Comparison of ENCODE assay signal across 11 cellular contexts in genomic region chr1:15337656-15338402, GRCh38.
DNase-seq lines count a peak whose midpoint lies in the region; ATAC-seq and TF ChIP-seq lines count a peak whose summit lies in the region.
"Had no signal": no experiment of that assay in that cellular context is flagged by ENCODE, and none has a peak within 500 bp of the region (broad histone marks: within the 10 kb centered on the region; RNA-seq: fewer than 3 reads in every experiment).

No MANE protein-coding gene starts in this region.

- peak overlapping the region; percentile 28 to 88 (median 76) for H3K27ac ChIP-seq in heart left ventricle
- no peak overlapping the region for H3K27ac ChIP-seq in mesenchymal stem cell (ENCODE audit: low read length, poor library complexity, severe bottlenecking)
- H3K27ac ChIP-seq: BLaER1 treated with 17β-estradiol and CSF1 and Interleukin-3, amounts not matched to agents 10 nM and 100 nM had no signal

- H3K4me1 ChIP-seq in heart left ventricle (peaks cover 0 to 40% (median 14%) of the 10 kb centered on the region in 12 donors), mesenchymal stem cell (ENCODE audit: control insufficient read depth, insufficient read depth, low read depth, low read length) (peaks cover 13% of the 10 kb centered on the region)

- H3K23ac ChIP-seq in mesenchymal stem cell (ENCODE audit: low read length in 2 of 2) = no peak overlapping the region

- H3K18ac ChIP-seq in mesenchymal stem cell (ENCODE audit: low read depth in 1 of 2, low read length in 2 of 2) = peak overlapping the region; percentile 64 to 80

- no peak overlapping the region for H2BK15ac ChIP-seq in mesenchymal stem cell (ENCODE audit: low read depth, poor library complexity, severe bottlenecking)

- no peak for TF ChIP-seq POLR2A in heart left ventricle (IDR thresholded peaks at IDR 0.05)

- 30 to 48% (median 42%) methylated on average over 17 of the region's 17 CpGs for WGBS in heart left ventricle, 4 donors
- 20% methylated on average over 17 of the region's 17 CpGs for WGBS in mesenchymal stem cell

- TF ChIP-seq CTCF in heart left ventricle (IDR thresholded peaks at IDR 0.05) = no peak
- no peak for TF ChIP-seq CTCF in choroid plexus epithelial cell (conservative IDR thresholded peaks at IDR 0.05; ENCODE audit: low read depth, low read length)

- H2BK12ac ChIP-seq in mesenchymal stem cell (ENCODE audit: low read length in 2 of 2) = peak overlapping the region; percentile 58 to 64

- H3K4me3 ChIP-seq in heart left ventricle (no peak overlapping the region), choroid plexus epithelial cell (ENCODE audit: low read depth, low read length) (no peak overlapping the region), mesenchymal stem cell (ENCODE audit: insufficient read depth in 1 of 2, low read depth in 1 of 2, low read length in 2 of 2) (peak overlapping the region in 1 of 2 experiments; percentile 21)
- H3K4me3 ChIP-seq: BLaER1 treated with 17β-estradiol and CSF1 and Interleukin-3, amounts not matched to agents 10 nM and 100 nM had no signal

- no peak overlapping the region for H3K4ac ChIP-seq in mesenchymal stem cell (ENCODE audit: low read depth in 1 of 2, low read length in 2 of 2)

- no peak overlapping the region for H3K4me2 ChIP-seq in mesenchymal stem cell (ENCODE audit: low read length, poor library complexity, severe bottlenecking)

- in situ Hi-C loops in G401 (cut with HindIII; ENCODE audit: low sequenced_read_pairs) = no loop called here

- peak overlapping the region; percentile 70 for H3K9ac ChIP-seq in mesenchymal stem cell (ENCODE audit: low read length)
- H3K9ac ChIP-seq: BLaER1 treated with 17β-estradiol and CSF1 and Interleukin-3, amounts not matched to agents 10 nM and 100 nM had no signal

- peak overlapping the region; percentile 81 for H4K8ac ChIP-seq in mesenchymal stem cell (ENCODE audit: low read length)

- H3K79me1 ChIP-seq in mesenchymal stem cell (replicated peaks; ENCODE audit: low read length, poor library complexity, severe bottlenecking) = no peaks in the 10 kb centered on the region

- DNase-seq in heart left ventricle = peak in 2 of 5 donors; percentile 46 to 55
- no peak for DNase-seq in Right ventricle myocardium inferior (ENCODE audit: missing footprints)
- DNase-seq in choroid plexus epithelial cell (ENCODE audit: low read depth) = peak; percentile 62
- peak; percentile 89 for DNase-seq in mesenchymal stem cell
- DNase-seq in G401 (ENCODE audit: low spot score) = no peak
- DNase-seq in stimulated activated naive CD8-positive, alpha-beta T cell treated with anti-CD3 and anti-CD28 coated beads, Interleukin-15, Interleukin-2, amounts not matched to agents 100 U/mL and 50 U/mL, for 24 hours = no peak
- DNase-seq: KG1, T-helper 2 cell had no signal

- H2BK5ac ChIP-seq in mesenchymal stem cell (ENCODE audit: low read depth, low read length, poor library complexity, severe bottlenecking) = no peak overlapping the region

- intact Hi-C loops in heart left ventricle (cut with DNase I) = loop anchor here in 3 of 10 donors (5.0 kb wide), 2 partner anchors 69 to 74 kb away; partner anchors contain the start of gene EFHD2 (in 1 of the 3)
- intact Hi-C loops in Right ventricle myocardium inferior (cut with DNase I) = no loop called here

- H3K14ac ChIP-seq in mesenchymal stem cell (ENCODE audit: low read length in 2 of 2) = peak overlapping the region in 1 of 2 experiments; percentile 8

- H2AFZ ChIP-seq in mesenchymal stem cell (ENCODE audit: low read depth, low read length) = no peak overlapping the region

- H3K9me3 ChIP-seq in heart left ventricle = no peaks in the 10 kb centered on the region
- H3K9me3 ChIP-seq in mesenchymal stem cell (ENCODE audit: control insufficient read depth, low read length) = no peaks in the 10 kb centered on the region

- H3K27me3 ChIP-seq in heart left ventricle (no peaks in the 10 kb centered on the region), mesenchymal stem cell (ENCODE audit: control insufficient read depth in 1 of 2, insufficient read depth in 1 of 2, low read length in 2 of 2) (peaks cover 0 to 10% of the 10 kb centered on the region in 2 experiments)
- H3K27me3 ChIP-seq: BLaER1 treated with 17β-estradiol and CSF1 and Interleukin-3, amounts not matched to agents 10 nM and 100 nM had no signal

- H3K36me3 ChIP-seq in heart left ventricle (no peaks in the 10 kb centered on the region), mesenchymal stem cell (ENCODE audit: control insufficient read depth in 1 of 2, insufficient read depth in 2 of 2, low read depth in 1 of 2, low read length in 2 of 2) (no peaks in the 10 kb centered on the region)
- H3K36me3 ChIP-seq: BLaER1 treated with 17β-estradiol and CSF1 and Interleukin-3, amounts not matched to agents 10 nM and 100 nM had no signal

- peak; percentile 78 to 88 (median 84) for ATAC-seq in heart left ventricle
- ATAC-seq in Right ventricle myocardium inferior = no peak
- no peak for ATAC-seq in stimulated activated naive CD8-positive, alpha-beta T cell treated with anti-CD3 and anti-CD28 coated beads, Interleukin-15, Interleukin-2, amounts not matched to agents 100 U/mL and 50 U/mL, for 24 hours
- no peak for ATAC-seq in GM21576 (IDR thresholded peaks at IDR 0.05; ENCODE audit: unreplicated experiment)
- ATAC-seq in GM18858 (IDR thresholded peaks at IDR 0.05; ENCODE audit: unreplicated experiment) = no peak

- H2AK5ac ChIP-seq in mesenchymal stem cell (ENCODE audit: low read length, severe bottlenecking) = no peak overlapping the region

- peak overlapping the region; percentile 83 for H4K91ac ChIP-seq in mesenchymal stem cell (ENCODE audit: low read length)

- H2BK120ac ChIP-seq in mesenchymal stem cell (ENCODE audit: low read depth, low read length) = no peak overlapping the region

Comparison
In these comparisons a context has a peak if more than half of its experiments do, and no peak if none do; other contexts are left out.
1. ATAC-seq: peak in heart left ventricle (4 of 4); none in Right ventricle myocardium inferior (single experiment), stimulated activated naive CD8-positive, alpha-beta T cell treated with anti-CD3 and anti-CD28 coated beads, Interleukin-15, Interleukin-2, amounts not matched to agents 100 U/mL and 50 U/mL, for 24 hours (single experiment), GM21576 (single experiment) and GM18858 (single experiment).
2. DNase-seq: peak in choroid plexus epithelial cell (single experiment) and mesenchymal stem cell (single experiment); none in Right ventricle myocardium inferior (single experiment), G401 (single experiment) and stimulated activated naive CD8-positive, alpha-beta T cell treated with anti-CD3 and anti-CD28 coated beads, Interleukin-15, Interleukin-2, amounts not matched to agents 100 U/mL and 50 U/mL, for 24 hours (single experiment).